ENCODE assay signal across 21 cellular contexts in genomic region chr15:30791239-30791638, GRCh38.
DNase-seq lines count a peak whose midpoint lies in the region; ATAC-seq and TF ChIP-seq lines count a peak whose summit lies in the region.
"Had no signal": no experiment of that assay in that cellular context is flagged by ENCODE, and none has a peak within 500 bp of the region (broad histone marks: within the 10 kb centered on the region; RNA-seq: fewer than 3 reads in every experiment).

No MANE protein-coding gene starts in this region.

- TF ChIP-seq CTCF in neural progenitor cell (IDR thresholded peaks at IDR 0.05) = no peak
- no peak for TF ChIP-seq CTCF in brain microvascular endothelial cell (IDR thresholded peaks at IDR 0.05; ENCODE audit: low read depth, low read length, missing control alignments)

- H3K27me3 Mint-ChIP-seq in activated T-cell treated with anti-CD3 and anti-CD28 coated beads, Interleukin-2, amount 50 U/mL, for 4 hours (ENCODE audit: low read depth) = peaks cover 18% of the 10 kb centered on the region
- H3K27me3 Mint-ChIP-seq in neural progenitor cell (ENCODE audit: insufficient read depth, low read depth) = peaks cover 2% of the 10 kb centered on the region

- no peaks in the 10 kb centered on the region for H3K36me3 Mint-ChIP-seq in activated T-cell treated with anti-CD3 and anti-CD28 coated beads, Interleukin-2, amount 50 U/mL, for 4 hours (ENCODE audit: insufficient read depth)
- H3K36me3 Mint-ChIP-seq in neural progenitor cell = no peaks in the 10 kb centered on the region
- H3K36me3 Mint-ChIP-seq: immature natural killer cell had no signal

- no peaks in the 10 kb centered on the region for H3K9me3 Mint-ChIP-seq in activated T-cell treated with anti-CD3 and anti-CD28 coated beads, Interleukin-2, amount 50 U/mL, for 4 hours
- no peaks in the 10 kb centered on the region for H3K9me3 Mint-ChIP-seq in neural progenitor cell
- H3K9me3 Mint-ChIP-seq: activated CD4-positive, alpha-beta T cell treated with anti-CD3 and anti-CD28 coated beads, Interleukin-2, amount 10 ng/mL, durations not matched to agents 7 days and 5 days; activated T-helper 1 cell treated with anti-CD3 and anti-CD28 coated beads, Interleukin-12 subunit alpha, Interleukin-12 subunit beta, Interleukin-2, Interleukin-4 antibody, amounts not matched to agents 30 ng/mL and 10 ng/mL and 1 ng/mL, durations not matched to agents 14 hours and 24 hours and 36 hours; immature natural killer cell; neural crest cell had no signal

- H3K4me2 ChIP-seq in neural progenitor cell = no peak overlapping the region

- H3K4me1 ChIP-seq in SJCRH30 (peaks cover 4% of the 10 kb centered on the region), neural progenitor cell (no peaks in the 10 kb centered on the region)
- H3K4me1 ChIP-seq: gastrocnemius medialis, right atrium auricular region, upper lobe of left lung had no signal

- H2AFZ ChIP-seq in neural progenitor cell (replicated peaks) = no peak overlapping the region

- in situ Hi-C loops in brain microvascular endothelial cell (cut with HindIII; ENCODE audit: low pct_ligation_motif_present, low sequenced_read_pairs) = no loop called here

- H3K4me3 ChIP-seq in SJCRH30 = no peak overlapping the region
- H3K4me3 ChIP-seq in neural progenitor cell = no peak overlapping the region
- no peak overlapping the region for H3K4me3 ChIP-seq in brain microvascular endothelial cell (ENCODE audit: low read depth, low read length)
- H3K4me3 ChIP-seq: gastrocnemius medialis, right atrium auricular region, upper lobe of left lung had no signal

- no peak for ATAC-seq in activated T-cell treated with anti-CD3 and anti-CD28 coated beads, Interleukin-2, amount 50 U/mL, for 4 hours
- ATAC-seq: gastrocnemius medialis had no signal

- H3K79me2 ChIP-seq in neural progenitor cell (ENCODE audit: low read depth) = no peaks in the 10 kb centered on the region

- H3K27ac ChIP-seq in SJCRH30 (no peak overlapping the region), neural progenitor cell (no peak overlapping the region), brain microvascular endothelial cell (no peak overlapping the region)
- H3K27ac ChIP-seq: gastrocnemius medialis, right atrium auricular region, upper lobe of left lung had no signal

- H3K27me3 ChIP-seq in SJCRH30 = no peaks in the 10 kb centered on the region
- H3K27me3 ChIP-seq in neural progenitor cell = no peaks in the 10 kb centered on the region
- no peaks in the 10 kb centered on the region for H3K27me3 ChIP-seq in brain microvascular endothelial cell (replicated peaks)
- H3K27me3 ChIP-seq: gastrocnemius medialis, right atrium auricular region, upper lobe of left lung had no signal

- H3K4me3 Mint-ChIP-seq in activated T-cell treated with anti-CD3 and anti-CD28 coated beads, Interleukin-2, amount 50 U/mL, for 4 hours = no peak overlapping the region
- no peak overlapping the region for H3K4me3 Mint-ChIP-seq in neural progenitor cell
- H3K4me3 Mint-ChIP-seq: activated CD4-positive, alpha-beta T cell treated with anti-CD3 and anti-CD28 coated beads, Interleukin-2, amount 10 ng/mL, durations not matched to agents 7 days and 5 days; activated T-helper 1 cell treated with anti-CD3 and anti-CD28 coated beads, Interleukin-12 subunit alpha, Interleukin-12 subunit beta, Interleukin-2, Interleukin-4 antibody, amounts not matched to agents 30 ng/mL and 10 ng/mL and 1 ng/mL, durations not matched to agents 14 hours and 24 hours and 36 hours; immature natural killer cell; memory B cell; neural crest cell had no signal

- H3F3A ChIP-seq in neural progenitor cell (ENCODE audit: low read depth) = no peaks in the 10 kb centered on the region

- H3K27ac Mint-ChIP-seq in neural progenitor cell = no peak overlapping the region
- H3K27ac Mint-ChIP-seq: activated CD4-positive, alpha-beta T cell treated with anti-CD3 and anti-CD28 coated beads, Interleukin-2, amount 10 ng/mL, durations not matched to agents 7 days and 5 days; activated T-helper 1 cell treated with anti-CD3 and anti-CD28 coated beads, Interleukin-12 subunit alpha, Interleukin-12 subunit beta, Interleukin-2, Interleukin-4 antibody, amounts not matched to agents 30 ng/mL and 10 ng/mL and 1 ng/mL, durations not matched to agents 14 hours and 24 hours and 36 hours; immature natural killer cell; memory B cell had no signal

- H3K9ac ChIP-seq in neural progenitor cell = no peak overlapping the region

- DNase-seq in activated T-cell treated with anti-CD3 and anti-CD28 coated beads, Interleukin-2, amount 50 U/mL, for 48 hours = peak; percentile 24 to 27
- DNase-seq in activated T-cell treated with anti-CD3 and anti-CD28 coated beads, Interleukin-2, amount 50 U/mL, for 4 hours = no peak
- DNase-seq in HCEC 1CT = peak; percentile 1
- DNase-seq in SJCRH30 = peak; percentile 35 to 37
- DNase-seq in neural progenitor cell (ENCODE audit: low spot score) = peak; percentile 17
- DNase-seq in NCI-H2227 treated with DMSO at 0.1 percent for 48 hours (lab: John Stamatoyannopoulos, UW) = no peak
- no peak for DNase-seq in brain microvascular endothelial cell
- no peak for DNase-seq in NCI-H2107 (lab: John Stamatoyannopoulos, UW)
- DNase-seq: activated CD4-positive, alpha-beta T cell treated with anti-CD3 and anti-CD28 coated beads, Interleukin-2, amount 10 ng/mL, durations not matched to agents 7 days and 5 days; gastrocnemius medialis; immature natural killer cell; KBM-7; NCI-H1694 treated with DMSO at 0.1 percent for 48 hours; NCI-H524 treated with DMSO at 0.1 percent for 48 hours; stimulated activated CD4-positive, alpha-beta T cell treated with anti-CD3 and anti-CD28 coated beads, Interleukin-2, amount 100 ng/mL, for 48 hours; T-helper 2 cell; upper lobe of left lung had no signal

- H3K9me3 ChIP-seq in SJCRH30 (replicated peaks) (no peaks in the 10 kb centered on the region), neural progenitor cell (ENCODE audit: low read depth) (no peaks in the 10 kb centered on the region)
- H3K9me3 ChIP-seq: gastrocnemius medialis, right atrium auricular region, upper lobe of left lung had no signal

- H3K36me3 ChIP-seq in SJCRH30 = no peaks in the 10 kb centered on the region
- H3K36me3 ChIP-seq in neural progenitor cell = no peaks in the 10 kb centered on the region
- no peaks in the 10 kb centered on the region for H3K36me3 ChIP-seq in brain microvascular endothelial cell (replicated peaks)
- H3K36me3 ChIP-seq: gastrocnemius medialis, right atrium auricular region, upper lobe of left lung had no signal

- H4K20me1 ChIP-seq in neural progenitor cell (ENCODE audit: low read depth) = no peaks in the 10 kb centered on the region

- H3K4me1 Mint-ChIP-seq in activated T-cell treated with anti-CD3 and anti-CD28 coated beads, Interleukin-2, amount 50 U/mL, for 4 hours (ENCODE audit: low read depth) = no peaks in the 10 kb centered on the region
- H3K4me1 Mint-ChIP-seq in neural progenitor cell = no peaks in the 10 kb centered on the region
- H3K4me1 Mint-ChIP-seq: activated CD4-positive, alpha-beta T cell treated with anti-CD3 and anti-CD28 coated beads, Interleukin-2, amount 10 ng/mL, durations not matched to agents 7 days and 5 days; immature natural killer cell; memory B cell; neural crest cell had no signal

Comparison
In these comparisons a context has a peak if more than half of its experiments do, and no peak if none do; other contexts are left out.
1. DNase-seq: peak in activated T-cell treated with anti-CD3 and anti-CD28 coated beads, Interleukin-2, amount 50 U/mL, for 48 hours (2 of 2), HCEC 1CT (single experiment), SJCRH30 (2 of 2) and neural progenitor cell (single experiment); none in activated T-cell treated with anti-CD3 and anti-CD28 coated beads, Interleukin-2, amount 50 U/mL, for 4 hours (single experiment), NCI-H2227 treated with DMSO at 0.1 percent for 48 hours (single experiment), brain microvascular endothelial cell (single experiment) and NCI-H2107 (single experiment).